21 cellular contexts compared by ENCODE assay signal in genomic region chr12:64525461-64526160, GRCh38.
DNase-seq lines count a peak whose midpoint lies in the region; ATAC-seq and TF ChIP-seq lines count a peak whose summit lies in the region.
"Had no signal": no experiment of that assay in that cellular context is flagged by ENCODE, and none has a peak within 500 bp of the region (broad histone marks: within the 10 kb centered on the region; RNA-seq: fewer than 3 reads in every experiment).

No MANE protein-coding gene starts in this region.

- BruUV-seq in PC-3 (replicated peaks; lab: Mats Ljungman, UMichigan): no TSS peak

- no peaks in the 10 kb centered on the region for H3F3A ChIP-seq in PC-3 (ENCODE audit: low read length, unreplicated experiment)

- no peak overlapping the region for H3K27ac Mint-ChIP-seq in endodermal cell
- H3K27ac Mint-ChIP-seq: CD8-positive, alpha-beta T cell had no signal

- TF ChIP-seq POLR2A in body of pancreas (IDR thresholded peaks at IDR 0.05): no peak

- in situ Hi-C loops in ACHN (cut with HindIII; ENCODE audit: low pct_ligation_motif_present, low pct_unique_long_range_greater_than_20kb, low sequenced_read_pairs): no loop called here

- H3K4me1 Mint-ChIP-seq in endodermal cell: peaks cover 10% of the 10 kb centered on the region

- no peak for ATAC-seq in PC-3
- ATAC-seq in body of pancreas: no peak
- no peak for ATAC-seq in GM18873 (IDR thresholded peaks at IDR 0.05; ENCODE audit: low FRiP score, unreplicated experiment)
- ATAC-seq: CD8-positive, alpha-beta T cell; GM12878 had no signal

- H3K36me3 ChIP-seq in PC-3 (ENCODE audit: low read depth, low read length) (no peaks in the 10 kb centered on the region), endodermal cell (ENCODE audit: control insufficient read depth, insufficient read depth, low read length) (no peaks in the 10 kb centered on the region), body of pancreas (replicated peaks in 1 of 2; ENCODE audit: insufficient read depth in 1 of 2, low read depth in 2 of 2) (no peaks in the 10 kb centered on the region)

- TF ChIP-seq CTCF in PC-3 (conservative IDR thresholded peaks at IDR 0.05; ENCODE audit: low read depth, low read length): 0 out of 2 replicates have a peak, but pooled peaks have one; percentile 11
- TF ChIP-seq CTCF in endodermal cell (conservative IDR thresholded peaks at IDR 0.05): peak; percentile 55
- no peak for TF ChIP-seq CTCF in body of pancreas (IDR thresholded peaks at IDR 0.05)

- POLR2A ChIA-PET in PC-3 (lab: Charles Lee; ENCODE audit: unreplicated experiment): no interaction called here

- H4K20me1 ChIP-seq in PC-3 (ENCODE audit: low read length): no peaks in the 10 kb centered on the region

- no peak overlapping the region for H3K4me2 ChIP-seq in PC-3 (ENCODE audit: low read length)

- DNase-seq in NCI-H2107 treated with DMSO at 0.1 percent for 48 hours (lab: John Stamatoyannopoulos, UW; ENCODE audit: unreplicated experiment) (peak; percentile 27), NCI-H2107 (lab: John Stamatoyannopoulos, UW) (no peak), PC-3 (no peak), endodermal cell (peak; percentile 66), superior temporal gyrus (ENCODE audit: extremely low spot score) (peak; percentile 59), body of pancreas (no peak), ACHN (no peak)
- DNase-seq: Calu3; CD8-positive, alpha-beta T cell; H7; IMR-90; Karpas-422; MM.1S; NCI-H1092; NCI-H1436 treated with DMSO at 0.1 percent for 48 hours; NCI-H2081; NCI-H345; NCI-H526 treated with DMSO at 0.1 percent for 48 hours; Right ventricle myocardium superior had no signal

- H3K4me3 Mint-ChIP-seq in endodermal cell: no peak overlapping the region
- H3K4me3 Mint-ChIP-seq: CD8-positive, alpha-beta T cell had no signal

- H3K27ac ChIP-seq in PC-3 (ENCODE audit: low read length): no peak overlapping the region
- no peak overlapping the region for H3K27ac ChIP-seq in endodermal cell (ENCODE audit: low read depth, low read length)
- no peak overlapping the region for H3K27ac ChIP-seq in body of pancreas

- no peaks in the 10 kb centered on the region for H3K27me3 ChIP-seq in PC-3 (ENCODE audit: low read length)
- H3K27me3 ChIP-seq in endodermal cell (ENCODE audit: control insufficient read depth, insufficient read depth, low read length, poor library complexity, severe bottlenecking): no peaks in the 10 kb centered on the region
- no peaks in the 10 kb centered on the region for H3K27me3 ChIP-seq in body of pancreas

- H3K27me3 Mint-ChIP-seq in endodermal cell (ENCODE audit: insufficient read depth): no peaks in the 10 kb centered on the region

- CTCF ChIA-PET in PC-3 (lab: Charles Lee): no interaction called here

- intact Hi-C loops in PC-3 (cut with micrococcal nuclease): no loop called here
- intact Hi-C loops in body of pancreas (cut with DNase I): no loop called here

- H3K4me3 ChIP-seq in PC-3 (ENCODE audit: low read length) (no peak overlapping the region), endodermal cell (ENCODE audit: low read length) (no peak overlapping the region), body of pancreas (no peak overlapping the region)
- H3K4me3 ChIP-seq: GM12878 had no signal

- WGBS in endodermal cell (ENCODE audit: insufficient coverage in 1 of 2, insufficient read length in 1 of 2), 2 experiments: 90% methylated on average over 6 to 11 of the region's 11 CpGs
- WGBS in body of pancreas, 2 donors: 82 to 83% methylated on average over 11 of the region's 11 CpGs

- H3K9me3 ChIP-seq in PC-3 (ENCODE audit: low read length): no peaks in the 10 kb centered on the region
- no peaks in the 10 kb centered on the region for H3K9me3 ChIP-seq in endodermal cell (ENCODE audit: control insufficient read depth, low read length)
- H3K9me3 ChIP-seq in body of pancreas: no peaks in the 10 kb centered on the region

- H3K79me2 ChIP-seq in PC-3 (ENCODE audit: low read length): no peaks in the 10 kb centered on the region

- no peaks in the 10 kb centered on the region for H3K9me3 Mint-ChIP-seq in endodermal cell
- H3K9me3 Mint-ChIP-seq: CD8-positive, alpha-beta T cell had no signal

- H3K9me2 ChIP-seq in PC-3 (replicated peaks; ENCODE audit: low read length): no peaks in the 10 kb centered on the region

- no peak overlapping the region for H3K9ac ChIP-seq in PC-3 (ENCODE audit: low read length)
- no peak overlapping the region for H3K9ac ChIP-seq in endodermal cell (ENCODE audit: extremely low read depth, low read length, poor library complexity, severe bottlenecking)

- H3K4me1 ChIP-seq in PC-3 (ENCODE audit: insufficient read depth, low read length) (no peaks in the 10 kb centered on the region), endodermal cell (ENCODE audit: control insufficient read depth, insufficient read depth, low read length) (no peaks in the 10 kb centered on the region), body of pancreas (no peaks in the 10 kb centered on the region)

- no peaks in the 10 kb centered on the region for H3K36me3 Mint-ChIP-seq in endodermal cell (ENCODE audit: low read depth)
- H3K36me3 Mint-ChIP-seq: CD8-positive, alpha-beta T cell had no signal

- no peak overlapping the region for H2AFZ ChIP-seq in PC-3 (ENCODE audit: low read length)

Comparison
In these comparisons a context has a peak if more than half of its experiments do, and no peak if none do; other contexts are left out.
1. DNase-seq: peak in NCI-H2107 treated with DMSO at 0.1 percent for 48 hours (single experiment), endodermal cell (single experiment) and superior temporal gyrus (single experiment); none in NCI-H2107 (single experiment), PC-3 (single experiment), body of pancreas (0 of 4) and ACHN (single experiment).
2. CTCF ChIP-seq: peak in PC-3 (single experiment) and endodermal cell (single experiment); none in body of pancreas (0 of 7).